Comparison of ENCODE assay signal across 15 cellular contexts in genomic region chr1:230850547-230850946, GRCh38. TPM values are rescaled to one million over a fixed set of nuclear protein-coding genes. Genes with fewer than 3 reads are reported as not detected.
DNase-seq lines count a peak whose midpoint lies in the region; ATAC-seq and TF ChIP-seq lines count a peak whose summit lies in the region.
"Had no signal": no experiment of that assay in that cellular context is flagged by ENCODE, and none has a peak within 500 bp of the region (broad histone marks: within the 10 kb centered on the region; RNA-seq: fewer than 3 reads in every experiment).

No MANE protein-coding gene starts in this region.

- H3K4me1 ChIP-seq in HCT116 (ENCODE audit: control insufficient read depth in 1 of 2, insufficient read depth in 2 of 2, low read length in 2 of 2) (peaks cover 31 to 33% of the 10 kb centered on the region in 2 experiments), mesodermal cell (ENCODE audit: control insufficient read depth, insufficient read depth, low read length, poor library complexity, severe bottlenecking) (peaks cover 56% of the 10 kb centered on the region), prostate gland (replicated peaks) (peaks cover 20% of the 10 kb centered on the region)
- H3K4me1 ChIP-seq: HAP-1 had no signal

- no peak for DNase-seq in HCT116 (ENCODE audit: low read depth, low spot score)
- no peak for DNase-seq in brain microvascular endothelial cell
- no peak for DNase-seq in substantia nigra (lab: John Stamatoyannopoulos, UW)
- DNase-seq in NCI-H2196 (lab: John Stamatoyannopoulos, UW; ENCODE audit: unreplicated experiment) = no peak
- DNase-seq in prostate gland (ENCODE audit: low spot score) = no peak
- DNase-seq in NCI-H446 (lab: John Stamatoyannopoulos, UW) = no peak
- DNase-seq in activated T-cell treated with anti-CD3 and anti-CD28 coated beads for 4 hours = no peak
- DNase-seq: activated T-cell treated with anti-CD3 and anti-CD28 coated beads, Interleukin-2, amount 50 U/mL, for 24 hours; foreskin melanocyte; GF-D8 had no signal

- no peaks in the 10 kb centered on the region for H4K20me1 ChIP-seq in HCT116 (ENCODE audit: insufficient read depth)

- no TSS peak for BruUV-seq in HCT116 (replicated peaks; lab: Mats Ljungman, UMichigan)

- in situ Hi-C loops in brain microvascular endothelial cell (cut with HindIII; ENCODE audit: low pct_ligation_motif_present, low sequenced_read_pairs) = no loop called here

- H3K9me3 ChIP-seq in HCT116 (ENCODE audit: control insufficient read depth in 1 of 2, insufficient read depth in 1 of 2, low read depth in 1 of 2, low read length in 2 of 2) (no peaks in the 10 kb centered on the region), mesodermal cell (ENCODE audit: control insufficient read depth, low read length) (peaks cover 13% of the 10 kb centered on the region), prostate gland (no peaks in the 10 kb centered on the region)
- H3K9me3 ChIP-seq: adrenal gland, HAP-1, MG63 had no signal

- no peak for TF ChIP-seq RAD21 in HCT116 (IDR thresholded peaks at IDR 0.05; ENCODE audit: low read depth)

- no peaks in the 10 kb centered on the region for H3K27me3 ChIP-seq in HCT116 (ENCODE audit: insufficient read depth, low read length)
- H3K27me3 ChIP-seq in brain microvascular endothelial cell (replicated peaks) = no peaks in the 10 kb centered on the region
- H3K27me3 ChIP-seq in prostate gland (replicated peaks; ENCODE audit: insufficient read depth) = no peaks in the 10 kb centered on the region
- H3K27me3 ChIP-seq: adrenal gland, MG63 had no signal

- no peaks in the 10 kb centered on the region; a peak in 2 of 4 replicates for H3K36me3 ChIP-seq in HCT116 (ENCODE audit: control insufficient read depth in 1 of 2, insufficient read depth in 2 of 2, low read length in 2 of 2)
- H3K36me3 ChIP-seq in brain microvascular endothelial cell (replicated peaks) = peaks cover 7% of the 10 kb centered on the region
- H3K36me3 ChIP-seq in mesodermal cell (ENCODE audit: control insufficient read depth, insufficient read depth, low read length) = peaks cover 64% of the 10 kb centered on the region
- H3K36me3 ChIP-seq in prostate gland = no peaks in the 10 kb centered on the region

- CTCF ChIA-PET in HCT116 (lab: Charles Lee) = no interaction called here

- WGBS in mesodermal cell (ENCODE audit: insufficient coverage in 2 of 2), 2 experiments = 74 to 81% methylated on average over 8 of the region's 8 CpGs
- 73% methylated on average over 8 of the region's 8 CpGs for WGBS in prostate gland

- peak overlapping the region; percentile 56 for H3K4me2 ChIP-seq in HCT116 (ENCODE audit: low read length)

- no peaks in the 10 kb centered on the region for H3K9me2 ChIP-seq in HCT116 (ENCODE audit: insufficient read depth)

- H3K4me3 ChIP-seq in HCT116 (replicated peaks in 1 of 2; ENCODE audit: low read depth in 1 of 2, low read length in 2 of 2) = no peak overlapping the region
- H3K4me3 ChIP-seq in brain microvascular endothelial cell (ENCODE audit: low read depth, low read length) = no peak overlapping the region
- no peak overlapping the region for H3K4me3 ChIP-seq in mesodermal cell (ENCODE audit: extremely low read depth, insufficient read depth, low read length, poor library complexity, severe bottlenecking)
- H3K4me3 ChIP-seq in prostate gland = no peak overlapping the region
- H3K4me3 ChIP-seq: adrenal gland, HAP-1, MG63 had no signal

- H3K79me2 ChIP-seq in HCT116 (ENCODE audit: insufficient read depth, low read length) = no peaks in the 10 kb centered on the region; the same call in 1 of the 2 replicates

- H3K27ac ChIP-seq in HCT116 (ENCODE audit: low read depth, low read length) (no peak overlapping the region), brain microvascular endothelial cell (peak overlapping the region; percentile 74), mesodermal cell (ENCODE audit: low read depth, low read length, severe bottlenecking) (peak overlapping the region; percentile 97), substantia nigra (ENCODE audit: low read depth, low read length, poor library complexity, severe bottlenecking) (peak overlapping the region; percentile 51), prostate gland (no peak overlapping the region)

- H3K9ac ChIP-seq in HCT116 (ENCODE audit: low read length) = no peak overlapping the region

- no peak for TF ChIP-seq CTCF in HCT116 (IDR thresholded peaks at IDR 0.05 in 2 of 3, conservative IDR thresholded peaks at IDR 0.05 in 1 of 3; ENCODE audit: borderline replicate concordance in 1 of 3, insufficient read depth in 1 of 3, low read depth in 2 of 3, low read length in 2 of 3)
- no peak for TF ChIP-seq CTCF in brain microvascular endothelial cell (IDR thresholded peaks at IDR 0.05; ENCODE audit: low read depth, low read length, missing control alignments)
- no peak for TF ChIP-seq CTCF in prostate gland (IDR thresholded peaks at IDR 0.05)

- POLR2A ChIA-PET in HCT116 (lab: Charles Lee) = no interaction called here

- ATAC-seq in HCT116 = no peak
- ATAC-seq: activated CD4-positive, CD25-positive, alpha-beta regulatory T cell treated with anti-CD3 and anti-CD28 coated beads, Interleukin-2, amount 50 U/mL, for 24 hours had no signal

- no peak overlapping the region for H2AFZ ChIP-seq in HCT116 (ENCODE audit: low read depth, low read length, poor library complexity, severe bottlenecking)

- RAD21 ChIA-PET in HCT116 (lab: Charles Lee; ENCODE audit: low non-redundant PET in 1 of 2, low total read pairs in 2 of 2, uncharacterized antibody in 2 of 2, unreplicated experiment in 2 of 2) = no interaction called here

- intact Hi-C loops in HCT116 (cut with micrococcal nuclease) = no loop called here
- intact Hi-C loops in prostate gland (cut with DNase I) = no loop called here

- TF ChIP-seq POLR2A in HCT116 (IDR thresholded peaks at IDR 0.05; ENCODE audit: borderline replicate concordance, extremely low read depth, insufficient read depth, insufficient read length) = no peak
- TF ChIP-seq POLR2A in prostate gland (IDR thresholded peaks at IDR 0.05) = no peak

TF ChIP-seq in HCT116, 20 proteins besides CTCF, POLR2A, EP300 and RAD21 (continues in another document):
- no peak for TF ChIP-seq ZNF274 (IDR thresholded peaks at IDR 0.05; ENCODE audit: low read depth, low read length)
- TF ChIP-seq ATF3 (IDR thresholded peaks at IDR 0.05) = no peak
- TF ChIP-seq FOSL1 (IDR thresholded peaks at IDR 0.05; ENCODE audit: low read depth) = no peak
- TF ChIP-seq TCF7L2 (IDR thresholded peaks at IDR 0.05; ENCODE audit: borderline replicate concordance, extremely low read depth, insufficient read depth, insufficient read length) = no peak
- TF ChIP-seq MAX (IDR thresholded peaks at IDR 0.05) = no peak
- TF ChIP-seq POLR2AphosphoS5 (IDR thresholded peaks at IDR 0.05; ENCODE audit: low read depth, low read length) = no peak
- TF ChIP-seq ELF1 (IDR thresholded peaks at IDR 0.05; ENCODE audit: borderline replicate concordance, low read depth) = no peak
- no peak for TF ChIP-seq SRF (IDR thresholded peaks at IDR 0.05; ENCODE audit: low read depth)
- TF ChIP-seq CEBPB (IDR thresholded peaks at IDR 0.05; ENCODE audit: low read depth) = no peak
- TF ChIP-seq SIN3A (IDR thresholded peaks at IDR 0.05; ENCODE audit: low read depth) = no peak
- no peak for TF ChIP-seq ZFX (IDR thresholded peaks at IDR 0.05)
- no peak for TF ChIP-seq JUND (IDR thresholded peaks at IDR 0.05)
- no peak for TF ChIP-seq CBX3 (IDR thresholded peaks at IDR 0.05; ENCODE audit: low read depth)
- TF ChIP-seq REST (IDR thresholded peaks at IDR 0.05; ENCODE audit: low read depth) = no peak

RNA-seq across cellular contexts. Expression of gene C1orf198, which starts 17.8 kb away (rescaled TPM):
- total RNA-seq in HCT116 (2021; ENCODE audit: unreplicated experiment) = 22.9 TPM
- polyA plus RNA-seq in HCT116 (2012) = 13.4 and 15.4 TPM in 2 replicates
- 50.5 TPM for polyA plus RNA-seq in mesodermal cell (2013, experiment 1 of 2)
- 50.3 TPM for polyA plus RNA-seq in mesodermal cell (2013, experiment 2 of 2)
- total RNA-seq in prostate gland = 10 to 100 TPM; 41.9 to 44.8 TPM

Comparison
In these comparisons a context has a peak if more than half of its experiments do, and no peak if none do; other contexts are left out.
1. H3K27ac ChIP-seq: peak in brain microvascular endothelial cell (single experiment), mesodermal cell (single experiment) and substantia nigra (single experiment); none in HCT116 (single experiment) and prostate gland (0 of 2).